ENCODE assay signal across 8 cellular contexts in the genomic region with DNA sequence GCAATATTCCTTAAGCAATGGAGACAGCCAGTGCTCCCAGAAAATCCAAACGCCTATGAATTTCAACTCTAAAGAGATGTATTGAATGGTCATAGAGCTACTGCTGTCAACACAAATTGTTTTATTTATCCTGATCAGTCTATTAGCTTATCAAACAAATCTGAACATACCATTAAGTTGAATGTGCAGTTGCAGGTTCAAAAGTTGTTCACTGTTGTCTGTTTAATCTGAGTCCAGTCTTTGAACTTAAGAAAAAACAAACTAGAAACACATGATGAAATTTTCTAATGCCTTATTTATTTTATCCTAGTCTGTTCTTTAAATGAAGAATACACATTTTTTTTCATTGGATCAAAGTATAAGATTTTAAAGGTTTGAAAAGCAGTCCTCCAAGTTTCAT.
"Had no signal": no experiment of that assay in that cellular context is flagged by ENCODE, and none has a peak within 500 bp of the region (broad histone marks: within the 10 kb centered on the region; RNA-seq: fewer than 3 reads in every experiment).

No MANE protein-coding gene starts in this region.

- DNase-seq: GDM1, GF-D8 had no signal

- ATAC-seq: GM12878 had no signal

- FAIRE-seq: G401.6, GM12878, GM12891, GM12892, GM18507, GM19239 had no signal

- H3K4me3 ChIP-seq: GM12878 had no signal
